ENCODE assay signal across 1 cellular context in the genomic region with DNA sequence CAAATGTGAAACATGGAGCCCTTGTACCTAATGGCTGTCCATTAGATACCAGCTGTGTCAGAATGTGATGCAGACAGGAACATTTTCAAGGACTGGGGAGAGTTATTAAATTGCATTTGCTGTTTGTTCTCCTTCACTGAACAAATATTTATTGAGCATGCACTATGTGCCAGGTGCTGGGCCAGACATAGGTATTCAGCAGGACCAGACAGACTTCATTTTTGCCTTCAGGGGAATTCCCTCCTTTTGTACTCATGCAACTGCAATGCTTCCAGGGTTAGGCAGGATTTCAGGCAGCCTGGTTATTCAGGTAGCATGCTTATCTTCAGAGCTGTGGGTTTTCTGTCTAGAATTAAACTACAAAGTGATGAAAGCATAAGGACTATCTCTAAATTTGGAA.
A peak's percentile ranks its signal among the peaks of the same experiment; 100 is the strongest.
TF ChIP-seq lines count a peak whose summit lies in the region.

No MANE protein-coding gene starts in this region.

TF ChIP-seq in HepG2, 621 proteins besides CTCF, POLR2A, EP300 and RAD21 (continued from another document):
- TF ChIP-seq ZNF24 (IDR thresholded peaks at IDR 0.05) (peak; percentile 67; the same call in 1 of the 2 replicates), BRCA1 (CRISPR knock-in tag; IDR thresholded peaks at IDR 0.05) (no peak), ZNF205 (CRISPR knock-in tag; IDR thresholded peaks at IDR 0.05) (peak; percentile 86; the same call in 1 of the 2 replicates)
TF ChIP-seq in HepG2: peak in this region for 4.
